9 cellular contexts compared by ENCODE assay signal in the genomic region with DNA sequence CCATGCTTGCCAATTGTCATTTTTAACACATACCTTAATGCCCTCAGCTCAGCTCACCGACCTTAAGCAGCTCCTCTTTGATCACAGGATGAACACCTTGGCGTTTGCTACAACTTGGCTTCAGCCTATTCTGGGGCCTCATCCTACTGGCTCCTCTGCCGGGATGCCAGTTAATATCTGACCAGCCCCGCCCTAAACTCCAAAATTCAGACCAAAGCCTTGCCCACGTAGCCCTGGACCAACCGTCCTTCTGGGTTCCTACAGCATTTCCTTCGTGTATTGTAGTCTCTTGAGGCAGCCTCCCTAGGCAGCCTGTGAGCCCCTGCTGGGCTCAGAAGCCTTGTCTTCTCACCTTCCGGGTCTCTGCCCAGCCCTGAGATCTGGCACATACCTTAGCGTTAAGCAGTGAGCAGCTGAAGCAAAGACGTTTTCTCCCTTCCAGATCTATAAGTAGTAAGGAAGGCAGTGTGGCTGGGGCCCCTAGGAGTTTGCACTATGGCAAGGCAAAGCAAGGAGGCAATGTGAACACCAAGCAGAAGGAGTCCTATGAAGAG. TPM values are rescaled to one million over a fixed set of nuclear protein-coding genes. Genes with fewer than 3 reads are reported as not detected.
DNase-seq lines count a peak whose midpoint lies in the region; ATAC-seq and TF ChIP-seq lines count a peak whose summit lies in the region.
"Had no signal": no experiment of that assay in that cellular context is flagged by ENCODE, and none has a peak within 500 bp of the region (broad histone marks: within the 10 kb centered on the region; RNA-seq: fewer than 3 reads in every experiment).

No MANE protein-coding gene starts in this region.

- peaks cover 10% of the 10 kb centered on the region for H3K4me1 Mint-ChIP-seq in activated naive CD4-positive, alpha-beta T cell treated with anti-CD3 and anti-CD28 coated beads, Interleukin-2, amount 10 ng/mL, durations not matched to agents 7 days and 5 days

- no peak overlapping the region for H3K18ac ChIP-seq in IMR-90 (ENCODE audit: low read depth, low read length)

- peak overlapping the region; percentile 76 for H3K4me3 ChIP-seq in IMR-90 (ENCODE audit: insufficient read depth, low read depth, low read length)
- H3K4me3 ChIP-seq in mammary epithelial cell (replicated peaks in 1 of 3; ENCODE audit: insufficient read depth in 1 of 3, low read depth in 2 of 3, low read length in 3 of 3): peak overlapping the region; percentile 72 to 82 (median 77)
- peak overlapping the region; percentile 54 to 68 (median 63) for H3K4me3 ChIP-seq in liver (ENCODE audit: low read depth in 1 of 3, low read length in 3 of 3)
- peak overlapping the region; percentile 74 for H3K4me3 ChIP-seq in thoracic aorta

- H3K27ac ChIP-seq in IMR-90 (ENCODE audit: insufficient read depth, low read length) (no peak overlapping the region), mammary epithelial cell (ENCODE audit: insufficient read depth, low read depth, low read length) (no peak overlapping the region), liver (ENCODE audit: low read depth in 1 of 2, low read length in 2 of 2) (peak overlapping the region; percentile 21 to 45), thoracic aorta (no peak overlapping the region)

- no TSS peak for BruUV-seq in IMR-90 (replicated peaks; lab: Mats Ljungman, UMichigan)
- TSS peak; percentile 48 for BruUV-seq in mammary epithelial cell (replicated peaks; lab: Mats Ljungman, UMichigan)

- H4K8ac ChIP-seq in IMR-90 (ENCODE audit: low read depth in 2 of 2, low read length in 2 of 2): peak overlapping the region; percentile 61 to 62; a peak in 3 of 4 replicates

- no peaks in the 10 kb centered on the region for H3K36me3 Mint-ChIP-seq in activated naive CD4-positive, alpha-beta T cell treated with anti-CD3 and anti-CD28 coated beads, Interleukin-2, amount 10 ng/mL, durations not matched to agents 7 days and 5 days

- no peak overlapping the region for H3K27ac Mint-ChIP-seq in activated naive CD4-positive, alpha-beta T cell treated with anti-CD3 and anti-CD28 coated beads, Interleukin-2, amount 10 ng/mL, durations not matched to agents 7 days and 5 days
- H3K27ac Mint-ChIP-seq: activated CD8-positive, alpha-beta T cell treated with anti-CD3 and anti-CD28 coated beads for 36 hours had no signal

- no peak overlapping the region for H3K56ac ChIP-seq in IMR-90 (ENCODE audit: extremely low read depth, insufficient read depth, low read length)

- H3K27me3 ChIP-seq in IMR-90 (ENCODE audit: control insufficient read depth, insufficient read depth, low read length) (peaks cover 14% of the 10 kb centered on the region), mammary epithelial cell (ENCODE audit: insufficient read depth, low read length) (no peaks in the 10 kb centered on the region), liver (ENCODE audit: control insufficient read depth in 4 of 4, insufficient read depth in 4 of 4, low read length in 3 of 4) (no peaks in the 10 kb centered on the region), thoracic aorta (replicated peaks; ENCODE audit: insufficient read depth) (no peaks in the 10 kb centered on the region)

- H2AK9ac ChIP-seq in IMR-90 (replicated peaks; ENCODE audit: low read depth, low read length, poor library complexity): no peak overlapping the region

- H3K9ac ChIP-seq in IMR-90 (ENCODE audit: low read depth, low read length) (peak overlapping the region; percentile 69), mammary epithelial cell (ENCODE audit: insufficient read depth, low read length) (peak overlapping the region; percentile 34), liver (ENCODE audit: low read depth in 1 of 2, low read length in 2 of 2) (peak overlapping the region in 1 of 2 donors; percentile 63)

- no peak overlapping the region for H2BK15ac ChIP-seq in IMR-90 (ENCODE audit: low read depth, low read length)

- ATAC-seq in IMR-90 (ENCODE audit: low read depth): no peak
- ATAC-seq in thoracic aorta (ENCODE audit: insufficient number of reproducible peaks, low FRiP score, low read depth): no peak
- no peak for ATAC-seq in GM21619 (IDR thresholded peaks at IDR 0.05; ENCODE audit: unreplicated experiment)

- peaks cover 3% of the 10 kb centered on the region; the same call in 1 of the 2 replicates for H3K4me1 ChIP-seq in IMR-90 (ENCODE audit: control insufficient read depth, insufficient read depth, low read length)
- peaks cover 24% of the 10 kb centered on the region for H3K4me1 ChIP-seq in mammary epithelial cell (ENCODE audit: insufficient read depth, low read length)
- peaks cover 0 to 13% (median 7%) of the 10 kb centered on the region in 4 donors for H3K4me1 ChIP-seq in liver (ENCODE audit: control insufficient read depth in 4 of 4, insufficient read depth in 4 of 4, low read length in 3 of 4)
- H3K4me1 ChIP-seq in thoracic aorta (ENCODE audit: control insufficient read depth in 1 of 2, low read depth in 2 of 2): peaks cover 0 to 16% of the 10 kb centered on the region in 2 donors

- no peak for TF ChIP-seq POLR2A in IMR-90 (IDR thresholded peaks at IDR 0.05; ENCODE audit: low read depth, low read length)

- TF ChIP-seq RAD21 in IMR-90 (IDR thresholded peaks at IDR 0.05; ENCODE audit: low read length): no peak
- no peak for TF ChIP-seq RAD21 in liver (IDR thresholded peaks at IDR 0.05)

- TF ChIP-seq CTCF in IMR-90 (conservative IDR thresholded peaks at IDR 0.05; ENCODE audit: low read depth, low read length): no peak
- TF ChIP-seq CTCF in mammary epithelial cell (conservative IDR thresholded peaks at IDR 0.05 in 1 of 2, IDR thresholded peaks at IDR 0.05 in 1 of 2; ENCODE audit: extremely low read depth in 1 of 2, insufficient read depth in 1 of 2, low read depth in 1 of 2, low read length in 2 of 2): no peak
- TF ChIP-seq CTCF in liver (IDR thresholded peaks at IDR 0.05; ENCODE audit: low read depth, low read length, missing input control): no peak
- no peak for TF ChIP-seq CTCF in thoracic aorta (IDR thresholded peaks at IDR 0.05)

- no peaks in the 10 kb centered on the region for H3K9me1 ChIP-seq in IMR-90 (ENCODE audit: insufficient read depth, low read length)

- intact Hi-C loops in IMR-90 (cut with micrococcal nuclease) (no loop called here), mammary epithelial cell (cut with micrococcal nuclease) (no loop called here)

- in situ Hi-C loops in IMR-90 (cut with MboI; ENCODE audit: low sequenced_read_pairs) (no loop called here), mammary epithelial cell (cut with MboI; ENCODE audit: low sequenced_read_pairs in 2 of 2) (no loop called here)

- no peak overlapping the region for H3K4me3 Mint-ChIP-seq in activated naive CD4-positive, alpha-beta T cell treated with anti-CD3 and anti-CD28 coated beads, Interleukin-2, amount 10 ng/mL, durations not matched to agents 7 days and 5 days

- dilution Hi-C loops in IMR-90 (cut with HindIII; ENCODE audit: low sequenced_read_pairs, unreplicated experiment): no loop called here
- dilution Hi-C loops in mammary epithelial cell (cut with HindIII; ENCODE audit: low sequenced_read_pairs): no loop called here

- no peak for DNase-seq in IMR-90
- DNase-seq in mammary epithelial cell: no peak
- DNase-seq in thoracic aorta (ENCODE audit: low spot score): no peak
- no peak for DNase-seq in activated naive CD4-positive, alpha-beta T cell treated with anti-CD3 and anti-CD28 coated beads, Interleukin-2, amount 10 ng/mL, durations not matched to agents 7 days and 5 days
- no peak for DNase-seq in T-helper 2 cell
- DNase-seq in middle frontal gyrus (ENCODE audit: extremely low spot score, low spot score): no peak

- WGBS in IMR-90 (ENCODE audit: extremely low coverage in 2 of 2, insufficient read length in 1 of 2), 2 experiments: no CpG with 5 or more reads among the region's 10 CpGs
- WGBS in mammary epithelial cell (ENCODE audit: low coverage, missing lambda C conversion rate): 10% methylated on average over 10 of the region's 10 CpGs
- 29% methylated on average over 10 of the region's 10 CpGs for WGBS in liver

- POLR2A ChIA-PET in IMR-90 (lab: Charles Lee; ENCODE audit: unreplicated experiment): no interaction called here

- H2BK120ac ChIP-seq in IMR-90 (ENCODE audit: low read depth, low read length): no peak overlapping the region

- peak overlapping the region; percentile 83; the same call in 1 of the 2 replicates for H3K4me2 ChIP-seq in IMR-90 (ENCODE audit: low read depth, low read length)
- H3K4me2 ChIP-seq in mammary epithelial cell (ENCODE audit: insufficient read depth, low read depth, low read length): peak overlapping the region; percentile 87

- peaks cover 48% of the 10 kb centered on the region for H3K27me3 Mint-ChIP-seq in activated naive CD4-positive, alpha-beta T cell treated with anti-CD3 and anti-CD28 coated beads, Interleukin-2, amount 10 ng/mL, durations not matched to agents 7 days and 5 days

- CTCF ChIA-PET in IMR-90 (lab: Yijun Ruan, JAX) (interaction anchor here (0.6 to 0.8 kb wide), 2 partner anchors 13 to 194 kb away, joined by 3 read pairs; no protein-coding TSS in a partner anchor), mammary epithelial cell (lab: Charles Lee; ENCODE audit: low non-redundant PET) (interaction anchor here (0.5 kb wide), 1 partner anchor 324 kb away, joined by 9 read pairs; no protein-coding TSS in a partner anchor)
- CTCF ChIA-PET in activated naive CD4-positive, alpha-beta T cell treated with anti-CD3 and anti-CD28 coated beads, Interleukin-2, amount 10 ng/mL, durations not matched to agents 7 days and 5 days (lab: Charles Lee): no interaction called here

- H4K5ac ChIP-seq in IMR-90 (ENCODE audit: low read depth, low read length): peak overlapping the region; percentile 73

- H3K79me2 ChIP-seq in mammary epithelial cell (ENCODE audit: insufficient read depth, low read length): no peaks in the 10 kb centered on the region

- no peaks in the 10 kb centered on the region for H3K9me3 Mint-ChIP-seq in activated naive CD4-positive, alpha-beta T cell treated with anti-CD3 and anti-CD28 coated beads, Interleukin-2, amount 10 ng/mL, durations not matched to agents 7 days and 5 days
- H3K9me3 Mint-ChIP-seq: activated CD8-positive, alpha-beta T cell treated with anti-CD3 and anti-CD28 coated beads for 36 hours had no signal

- no peak overlapping the region for H3K4ac ChIP-seq in IMR-90 (ENCODE audit: low read depth, low read length)

- no peak overlapping the region for H2BK5ac ChIP-seq in IMR-90 (ENCODE audit: low read depth, low read length, poor library complexity, severe bottlenecking)

- H3K14ac ChIP-seq in IMR-90 (replicated peaks; ENCODE audit: low read depth, low read length): no peak overlapping the region

- H2AFZ ChIP-seq in IMR-90 (replicated peaks; ENCODE audit: low read length, poor library complexity) (peak overlapping the region; percentile 93), mammary epithelial cell (ENCODE audit: low read depth, low read length) (peak overlapping the region; percentile 95)

- H4K20me1 ChIP-seq in IMR-90 (ENCODE audit: insufficient read depth, low read length): no peaks in the 10 kb centered on the region
- H4K20me1 ChIP-seq in mammary epithelial cell (ENCODE audit: insufficient read depth, low read length): no peaks in the 10 kb centered on the region

- H4K91ac ChIP-seq in IMR-90 (ENCODE audit: insufficient read depth, low read depth, low read length): no peak overlapping the region

- H3K36me3 ChIP-seq in IMR-90 (ENCODE audit: control insufficient read depth, insufficient read depth, low read length) (no peaks in the 10 kb centered on the region), mammary epithelial cell (ENCODE audit: insufficient read depth, low read length) (no peaks in the 10 kb centered on the region), liver (ENCODE audit: control insufficient read depth in 4 of 4, insufficient read depth in 3 of 4, low read depth in 1 of 4, low read length in 3 of 4) (no peaks in the 10 kb centered on the region), thoracic aorta (no peaks in the 10 kb centered on the region)

- H3K9me3 ChIP-seq in IMR-90 (ENCODE audit: control insufficient read depth, insufficient read depth, low read length) (no peaks in the 10 kb centered on the region), mammary epithelial cell (replicated peaks; ENCODE audit: insufficient read depth, low read length) (no peaks in the 10 kb centered on the region), liver (ENCODE audit: control insufficient read depth in 4 of 4, low read length in 3 of 4) (no peaks in the 10 kb centered on the region), thoracic aorta (no peaks in the 10 kb centered on the region)

- no peak overlapping the region for H2BK20ac ChIP-seq in IMR-90 (ENCODE audit: low read depth, low read length)

- no peaks in the 10 kb centered on the region for H3K79me1 ChIP-seq in IMR-90 (ENCODE audit: low read depth in 1 of 2, low read length in 2 of 2)

- no peak overlapping the region for H3K23ac ChIP-seq in IMR-90 (ENCODE audit: low read depth, low read length)

- H2AK5ac ChIP-seq in IMR-90 (ENCODE audit: low read depth, low read length): no peak overlapping the region

RNA-seq across cellular contexts. Expression of a gene that starts 0.8 kb away (rescaled TPM):
- total RNA-seq in IMR-90 (2012; rRNA removed): under 0.01 TPM in 2 replicates
- polyA plus RNA-seq in IMR-90 (2012; rRNA removed): 0.05 and 0.06 TPM in 2 replicates
- polyA plus RNA-seq in IMR-90 (2012; cell fraction: cytosol; rRNA removed): 0.03 and 0.04 TPM in 2 replicates
- 0.05 and 0.18 TPM in 2 replicates for polyA plus RNA-seq in IMR-90 (2012; cell fraction: nucleus; rRNA removed; ENCODE audit: low replicate concordance)
- total RNA-seq in mammary epithelial cell: not detected
- polyA plus RNA-seq in mammary epithelial cell: 0.18 TPM
- not detected for polyA minus RNA-seq in mammary epithelial cell
- under 1 TPM; 0.08 to 0.19 TPM for total RNA-seq in liver
- under 1 TPM; 0.03 to 0.13 TPM for polyA plus RNA-seq in liver
- under 1 TPM in 1 of 2 donors, not detected in 1; 0.54 TPM for total RNA-seq in thoracic aorta
- total RNA-seq: activated CD8-positive, alpha-beta T cell treated with anti-CD3 and anti-CD28 coated beads for 36 hours had no signal

Comparison
In these comparisons a context has a peak if more than half of its experiments do, and no peak if none do; other contexts are left out.
1. H3K27ac ChIP-seq: peak in liver (2 of 2); none in IMR-90 (single experiment), mammary epithelial cell (single experiment) and thoracic aorta (0 of 2).
2. Peak in every context shown above with its lines, with median percentiles within 50 percentile points of each other: H3K4me3 ChIP-seq.